8 cellular contexts compared by ENCODE assay signal in the genomic region with DNA sequence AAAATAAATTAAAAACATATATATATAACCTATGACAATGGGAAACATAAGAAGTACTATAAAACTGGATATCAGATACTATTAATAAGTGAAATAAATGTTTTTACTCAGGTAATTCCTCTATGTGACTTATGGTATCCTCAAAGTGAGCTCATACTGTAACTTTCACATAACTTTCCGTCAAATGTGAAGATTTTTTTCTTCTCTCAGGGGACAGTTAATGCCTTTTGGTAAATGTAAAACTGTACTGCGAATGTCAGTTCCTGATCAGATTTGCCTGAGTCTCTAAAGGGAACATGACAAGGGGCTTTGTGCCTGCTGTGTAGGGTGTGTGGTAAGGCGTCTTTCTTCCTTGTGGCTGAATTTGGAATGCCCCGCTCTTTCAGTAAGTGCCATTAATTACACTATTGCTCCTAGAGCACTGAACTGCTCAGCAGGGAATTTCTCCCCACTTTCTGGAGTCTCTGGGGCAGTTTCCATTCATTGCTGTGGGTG.
DNase-seq lines count a peak whose midpoint lies in the region; ATAC-seq and TF ChIP-seq lines count a peak whose summit lies in the region.

No MANE protein-coding gene starts in this region.

- peaks cover 0 to 8% of the 10 kb centered on the region in 2 donors for H3K4me1 ChIP-seq in ascending aorta

- peak overlapping the region; percentile 6; the same call in 1 of the 2 replicates for H3K4me3 ChIP-seq in AG09309 (ENCODE audit: control insufficient read depth, low read depth, low read length)
- no peak overlapping the region for H3K4me3 ChIP-seq in ascending aorta

- DNase-seq in AG09309 (ENCODE audit: low read depth), result no peak
- no peak for DNase-seq in endothelial cell (ENCODE audit: low spot score)
- no peak for DNase-seq in SW480 (ENCODE audit: low spot score)
- DNase-seq in SKM-1 treated with dmso at 0.1 percent for 144 hours (lab: John Stamatoyannopoulos, UW; ENCODE audit: unreplicated experiment), result no peak
- DNase-seq in ascending aorta (ENCODE audit: low spot score in 2 of 2), result no peak
- DNase-seq in left lobe of liver (ENCODE audit: low spot score), result no peak

- H3K27ac ChIP-seq in ascending aorta, result peak overlapping the region in 1 of 2 donors; percentile 19

- H3K9me3 ChIP-seq in ascending aorta, result peaks cover 0 to 6% of the 10 kb centered on the region in 2 donors

- peaks cover 7% of the 10 kb centered on the region for H3K27me3 Mint-ChIP-seq in endothelial cell (ENCODE audit: unreplicated experiment)

- peaks cover 13% of the 10 kb centered on the region for H3K36me3 Mint-ChIP-seq in endothelial cell (ENCODE audit: low read depth, unreplicated experiment)

- H3K4me3 Mint-ChIP-seq in endothelial cell (ENCODE audit: unreplicated experiment), result peak overlapping the region; percentile 6

- H3K27me3 ChIP-seq in ascending aorta, result no peaks in the 10 kb centered on the region

- H3K27ac Mint-ChIP-seq in endothelial cell (ENCODE audit: unreplicated experiment), result peak overlapping the region; percentile 97

- H3K4me1 Mint-ChIP-seq in endothelial cell (ENCODE audit: unreplicated experiment), result peaks cover 52% of the 10 kb centered on the region

- peaks cover 6 to 16% of the 10 kb centered on the region in 2 donors for H3K36me3 ChIP-seq in ascending aorta

- H3K9me3 Mint-ChIP-seq in endothelial cell (ENCODE audit: unreplicated experiment), result peaks cover 5% of the 10 kb centered on the region

- intact Hi-C loops in ascending aorta (cut with DNase I), result no loop called here

- ATAC-seq in GM19463 (IDR thresholded peaks at IDR 0.05; ENCODE audit: unreplicated experiment) (peak; percentile 36), HG03520 (IDR thresholded peaks at IDR 0.05; ENCODE audit: unreplicated experiment) (peak; percentile 16), left lobe of liver (no peak)

- no peak for TF ChIP-seq CTCF in AG09309 (IDR thresholded peaks at IDR 0.05; ENCODE audit: control insufficient read depth, insufficient read depth, low read depth, low read length, missing control alignments)
- no peak for TF ChIP-seq CTCF in endothelial cell (IDR thresholded peaks at IDR 0.05; ENCODE audit: unreplicated experiment)
- TF ChIP-seq CTCF in ascending aorta (IDR thresholded peaks at IDR 0.05), result no peak
